Comparison of ENCODE assay signal across 32 cellular contexts in the genomic region with DNA sequence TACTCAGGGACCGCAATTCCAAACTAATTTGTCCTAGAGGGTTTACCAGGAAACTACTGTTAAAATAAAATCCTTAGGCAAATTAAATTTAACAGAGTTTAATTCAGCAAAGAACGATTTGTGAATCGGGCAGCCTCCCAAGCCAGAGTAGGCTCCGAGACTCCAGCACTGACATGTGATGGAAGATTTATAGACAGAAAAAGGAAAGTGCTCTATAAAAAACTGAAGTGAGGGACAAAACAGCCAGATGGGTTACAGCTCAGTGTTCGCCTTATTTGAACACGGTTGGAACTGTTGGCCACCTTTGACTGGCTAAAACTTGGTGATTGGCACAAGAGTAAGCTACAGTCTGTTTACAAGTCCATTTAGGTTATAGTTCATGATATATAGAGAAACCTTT.
"Had no signal": no experiment of that assay in that cellular context is flagged by ENCODE, and none has a peak within 500 bp of the region (broad histone marks: within the 10 kb centered on the region; RNA-seq: fewer than 3 reads in every experiment).

No MANE protein-coding gene starts in this region.

- H3K36me3 ChIP-seq: ascending aorta, MG63, Peyer's patch, SJSA1 had no signal

- H3K36me3 Mint-ChIP-seq: activated naive CD4-positive, alpha-beta T cell treated with anti-CD3 and anti-CD28 coated beads, Interleukin-2, amount 50 U/mL, for 72 hours had no signal

- H3K27ac Mint-ChIP-seq: activated B cell treated with CpG ODN at 0.5 μM for 24 hours; activated CD4-positive, alpha-beta T cell treated with anti-CD3 and anti-CD28 coated beads, Interleukin-2, amount 10 ng/mL, durations not matched to agents 24 days and 14 days; activated CD8-positive, alpha-beta memory T cell treated with anti-CD3 and anti-CD28 coated beads, Interleukin-2, amount 10 ng/mL, durations not matched to agents 7 days and 5 days; activated naive CD4-positive, alpha-beta T cell treated with anti-CD3 and anti-CD28 coated beads, Interleukin-2, amount 50 U/mL, for 72 hours; activated naive CD8-positive, alpha-beta T cell treated with anti-CD3 and anti-CD28 coated beads, Interleukin-2, amount 50 U/mL, for 24 hours; activated T-cell treated with anti-CD3 and anti-CD28 coated beads, Interleukin-2, amount 50 U/mL, for 24 hours; activated T-helper 1 cell treated with anti-CD3 and anti-CD28 coated beads, Interleukin-12 subunit alpha, Interleukin-12 subunit beta, Interleukin-2, Interleukin-4 antibody, amounts not matched to agents 30 ng/mL and 10 ng/mL and 1 ng/mL, durations not matched to agents 14 hours and 24 hours and 36 hours; T-helper 17 cell had no signal

- H3K4me3 ChIP-seq: ascending aorta, body of pancreas, coronary artery, MG63, Peyer's patch, SJSA1 had no signal

- H3K27me3 ChIP-seq: ascending aorta, body of pancreas, MG63, Peyer's patch had no signal

- H3K27me3 Mint-ChIP-seq: activated B cell treated with CpG ODN at 0.5 μM for 24 hours; activated CD8-positive, alpha-beta memory T cell treated with anti-CD3 and anti-CD28 coated beads, Interleukin-2, amount 10 ng/mL, durations not matched to agents 7 days and 5 days; activated naive CD8-positive, alpha-beta T cell treated with anti-CD3 and anti-CD28 coated beads, Interleukin-2, amount 50 U/mL, for 24 hours; activated T-cell treated with anti-CD3 and anti-CD28 coated beads, Interleukin-2, amount 50 U/mL, for 24 hours; T-helper 17 cell had no signal

- H3K9me3 Mint-ChIP-seq: activated B cell treated with CpG ODN at 0.5 μM for 24 hours; activated CD4-positive, alpha-beta T cell treated with anti-CD3 and anti-CD28 coated beads, Interleukin-2, amount 10 ng/mL, durations not matched to agents 24 days and 14 days; activated naive CD4-positive, alpha-beta T cell treated with anti-CD3 and anti-CD28 coated beads, Interleukin-2, amount 50 U/mL, for 72 hours; activated naive CD8-positive, alpha-beta T cell treated with anti-CD3 and anti-CD28 coated beads, Interleukin-2, amount 50 U/mL, for 24 hours; activated T-cell treated with anti-CD3 and anti-CD28 coated beads, Interleukin-2, amount 50 U/mL, for 24 hours; activated T-helper 1 cell treated with anti-CD3 and anti-CD28 coated beads, Interleukin-12 subunit alpha, Interleukin-12 subunit beta, Interleukin-2, Interleukin-4 antibody, amounts not matched to agents 30 ng/mL and 10 ng/mL and 1 ng/mL, durations not matched to agents 14 hours and 24 hours and 36 hours had no signal

- H3K27ac ChIP-seq: ascending aorta, body of pancreas, coronary artery, Peyer's patch, RWPE1, SJSA1 had no signal

- DNase-seq: activated B cell treated with CpG ODN at 0.5 μM for 24 hours; activated CD4-positive, alpha-beta T cell treated with anti-CD3 and anti-CD28 coated beads for 1 hour; activated CD4-positive, alpha-beta T cell treated with anti-CD3 and anti-CD28 coated beads, Interleukin-2, amount 10 ng/mL, durations not matched to agents 24 days and 14 days; activated CD4-positive, alpha-beta T cell treated with anti-CD3 and anti-CD28 coated beads, Interleukin-2, amount 50 U/mL, for 48 hours; activated CD8-positive, alpha-beta memory T cell treated with anti-CD3 and anti-CD28 coated beads, Interleukin-2, amount 10 ng/mL, durations not matched to agents 7 days and 5 days; activated effector memory CD4-positive, alpha-beta T cell treated with anti-CD3 and anti-CD28 coated beads, Interleukin-2, amount 50 U/mL, for 16 hours; activated naive CD4-positive, alpha-beta T cell treated with Interleukin-2 at 50 U/mL for 16 hours; activated naive CD8-positive, alpha-beta T cell treated with anti-CD3 and anti-CD28 coated beads, Interleukin-2, amount 50 U/mL, for 24 hours; activated T-cell treated with anti-CD3 and anti-CD28 coated beads, Interleukin-2, amount 50 U/mL, for 24 hours; amniotic stem cell; body of pancreas; central memory CD4-positive, alpha-beta T cell; KBM-7; MG63; MV-4-11; NCI-H1092 treated with DMSO at 0.1 percent for 48 hours; NCI-H1417 treated with DMSO at 0.1 percent for 48 hours; NCI-H187 treated with DMSO at 0.1 percent for 48 hours; NCI-H2227 treated with DMSO at 0.1 percent for 48 hours; NCI-H510A; NCI-H526 treated with DMSO at 0.1 percent for 48 hours; NCI-H82; Peyer's patch; Right ventricle myocardium superior; T-helper 17 cell; T-helper 9 cell had no signal

- H3K4me3 Mint-ChIP-seq: activated B cell treated with CpG ODN at 0.5 μM for 24 hours; activated CD4-positive, alpha-beta T cell treated with anti-CD3 and anti-CD28 coated beads, Interleukin-2, amount 10 ng/mL, durations not matched to agents 24 days and 14 days; activated CD8-positive, alpha-beta memory T cell treated with anti-CD3 and anti-CD28 coated beads, Interleukin-2, amount 10 ng/mL, durations not matched to agents 7 days and 5 days; activated naive CD8-positive, alpha-beta T cell treated with anti-CD3 and anti-CD28 coated beads, Interleukin-2, amount 50 U/mL, for 24 hours; activated T-cell treated with anti-CD3 and anti-CD28 coated beads, Interleukin-2, amount 50 U/mL, for 24 hours; activated T-helper 1 cell treated with anti-CD3 and anti-CD28 coated beads, Interleukin-12 subunit alpha, Interleukin-12 subunit beta, Interleukin-2, Interleukin-4 antibody, amounts not matched to agents 30 ng/mL and 10 ng/mL and 1 ng/mL, durations not matched to agents 14 hours and 24 hours and 36 hours; T-helper 17 cell had no signal

- H3K9me3 ChIP-seq: ascending aorta, body of pancreas, MG63, Peyer's patch, SJSA1 had no signal

- H3K4me1 ChIP-seq: ascending aorta, SJSA1 had no signal
